ENCODE assay signal across 1 cellular context in the genomic region with DNA sequence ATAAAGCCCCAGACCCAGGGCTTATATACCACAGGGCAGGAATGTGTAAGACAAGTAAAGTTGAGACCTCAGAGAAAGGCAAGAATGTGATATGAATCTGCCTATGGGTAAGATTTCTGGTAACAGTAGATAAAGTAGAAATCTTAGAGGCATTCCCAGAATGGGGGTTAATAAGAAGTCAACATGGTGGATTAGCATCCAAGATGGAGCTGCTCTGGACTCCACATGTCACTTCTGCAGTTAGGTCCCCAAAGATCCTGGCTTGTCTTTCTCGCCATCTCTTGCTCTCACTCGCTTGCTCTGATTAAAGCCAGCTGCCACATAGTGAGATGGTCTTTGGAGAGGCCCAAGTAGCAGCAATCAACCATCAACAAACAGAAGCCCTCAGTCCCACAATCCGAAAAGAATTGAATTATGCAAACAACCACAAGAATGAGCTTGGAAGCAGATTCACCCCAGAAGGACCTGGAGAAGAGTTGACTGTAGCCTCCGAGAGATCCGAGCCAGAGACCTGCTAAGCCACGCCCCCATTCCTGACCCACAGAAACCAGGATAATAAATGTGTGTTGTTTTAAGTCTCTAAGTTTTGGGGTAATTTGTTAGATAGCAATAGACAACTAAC.
TF ChIP-seq lines count a peak whose summit lies in the region.

No MANE protein-coding gene starts in this region.

TF ChIP-seq in SK-N-SH, 30 proteins besides CTCF, POLR2A, EP300 and RAD21 (continued from another document):
- TF ChIP-seq USF1 (IDR thresholded peaks at IDR 0.05; ENCODE audit: borderline replicate concordance, low read depth) (no peak), CHD2 (IDR thresholded peaks at IDR 0.05; ENCODE audit: low read length, partially characterized antibody) (no peak), POLR2AphosphoS5 (IDR thresholded peaks at IDR 0.05; ENCODE audit: low read depth, low read length) (no peak), GATA2 (CRISPR knock-in tag; IDR thresholded peaks at IDR 0.05) (no peak), SIN3A (IDR thresholded peaks at IDR 0.05; ENCODE audit: borderline replicate concordance, low read depth, low read length) (no peak), RXRA (IDR thresholded peaks at IDR 0.05; ENCODE audit: borderline replicate concordance, low read depth) (no peak)
- TF ChIP-seq, protein P1, sequence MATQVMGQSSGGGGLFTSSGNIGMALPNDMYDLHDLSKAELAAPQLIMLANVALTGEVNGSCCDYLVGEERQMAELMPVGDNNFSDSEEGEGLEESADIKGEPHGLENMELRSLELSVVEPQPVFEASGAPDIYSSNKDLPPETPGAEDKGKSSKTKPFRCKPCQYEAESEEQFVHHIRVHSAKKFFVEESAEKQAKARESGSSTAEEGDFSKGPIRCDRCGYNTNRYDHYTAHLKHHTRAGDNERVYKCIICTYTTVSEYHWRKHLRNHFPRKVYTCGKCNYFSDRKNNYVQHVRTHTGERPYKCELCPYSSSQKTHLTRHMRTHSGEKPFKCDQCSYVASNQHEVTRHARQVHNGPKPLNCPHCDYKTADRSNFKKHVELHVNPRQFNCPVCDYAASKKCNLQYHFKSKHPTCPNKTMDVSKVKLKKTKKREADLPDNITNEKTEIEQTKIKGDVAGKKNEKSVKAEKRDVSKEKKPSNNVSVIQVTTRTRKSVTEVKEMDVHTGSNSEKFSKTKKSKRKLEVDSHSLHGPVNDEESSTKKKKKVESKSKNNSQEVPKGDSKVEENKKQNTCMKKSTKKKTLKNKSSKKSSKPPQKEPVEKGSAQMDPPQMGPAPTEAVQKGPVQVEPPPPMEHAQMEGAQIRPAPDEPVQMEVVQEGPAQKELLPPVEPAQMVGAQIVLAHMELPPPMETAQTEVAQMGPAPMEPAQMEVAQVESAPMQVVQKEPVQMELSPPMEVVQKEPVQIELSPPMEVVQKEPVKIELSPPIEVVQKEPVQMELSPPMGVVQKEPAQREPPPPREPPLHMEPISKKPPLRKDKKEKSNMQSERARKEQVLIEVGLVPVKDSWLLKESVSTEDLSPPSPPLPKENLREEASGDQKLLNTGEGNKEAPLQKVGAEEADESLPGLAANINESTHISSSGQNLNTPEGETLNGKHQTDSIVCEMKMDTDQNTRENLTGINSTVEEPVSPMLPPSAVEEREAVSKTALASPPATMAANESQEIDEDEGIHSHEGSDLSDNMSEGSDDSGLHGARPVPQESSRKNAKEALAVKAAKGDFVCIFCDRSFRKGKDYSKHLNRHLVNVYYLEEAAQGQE (IDR thresholded peaks at IDR 0.05; ENCODE audit: low read depth, low read length) = no peak
- TF ChIP-seq, protein P2, sequence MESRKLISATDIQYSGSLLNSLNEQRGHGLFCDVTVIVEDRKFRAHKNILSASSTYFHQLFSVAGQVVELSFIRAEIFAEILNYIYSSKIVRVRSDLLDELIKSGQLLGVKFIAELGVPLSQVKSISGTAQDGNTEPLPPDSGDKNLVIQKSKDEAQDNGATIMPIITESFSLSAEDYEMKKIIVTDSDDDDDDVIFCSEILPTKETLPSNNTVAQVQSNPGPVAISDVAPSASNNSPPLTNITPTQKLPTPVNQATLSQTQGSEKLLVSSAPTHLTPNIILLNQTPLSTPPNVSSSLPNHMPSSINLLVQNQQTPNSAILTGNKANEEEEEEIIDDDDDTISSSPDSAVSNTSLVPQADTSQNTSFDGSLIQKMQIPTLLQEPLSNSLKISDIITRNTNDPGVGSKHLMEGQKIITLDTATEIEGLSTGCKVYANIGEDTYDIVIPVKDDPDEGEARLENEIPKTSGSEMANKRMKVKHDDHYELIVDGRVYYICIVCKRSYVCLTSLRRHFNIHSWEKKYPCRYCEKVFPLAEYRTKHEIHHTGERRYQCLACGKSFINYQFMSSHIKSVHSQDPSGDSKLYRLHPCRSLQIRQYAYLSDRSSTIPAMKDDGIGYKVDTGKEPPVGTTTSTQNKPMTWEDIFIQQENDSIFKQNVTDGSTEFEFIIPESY (IDR thresholded peaks at IDR 0.05; ENCODE audit: borderline replicate concordance, low read depth) = no peak
- TF ChIP-seq, protein P3, sequence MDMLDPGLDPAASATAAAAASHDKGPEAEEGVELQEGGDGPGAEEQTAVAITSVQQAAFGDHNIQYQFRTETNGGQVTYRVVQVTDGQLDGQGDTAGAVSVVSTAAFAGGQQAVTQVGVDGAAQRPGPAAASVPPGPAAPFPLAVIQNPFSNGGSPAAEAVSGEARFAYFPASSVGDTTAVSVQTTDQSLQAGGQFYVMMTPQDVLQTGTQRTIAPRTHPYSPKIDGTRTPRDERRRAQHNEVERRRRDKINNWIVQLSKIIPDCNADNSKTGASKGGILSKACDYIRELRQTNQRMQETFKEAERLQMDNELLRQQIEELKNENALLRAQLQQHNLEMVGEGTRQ (IDR thresholded peaks at IDR 0.05; ENCODE audit: borderline replicate concordance, low read depth, low read length) = no peak
TF ChIP-seq in SK-N-SH: peak in this region for 0.
